17 cellular contexts compared by ENCODE assay signal in genomic region chr2:126449677-126450076, GRCh38.
DNase-seq lines count a peak whose midpoint lies in the region; ATAC-seq lines count a peak whose summit lies in the region.
"Had no signal": no experiment of that assay in that cellular context is flagged by ENCODE, and none has a peak within 500 bp of the region (broad histone marks: within the 10 kb centered on the region; RNA-seq: fewer than 3 reads in every experiment).

No MANE protein-coding gene starts in this region.

- no peak for DNase-seq in islet precursor cell
- no peak for DNase-seq in GM19238 (ENCODE audit: insufficient read length, low spot score)
- DNase-seq in cortex of kidney (lab: John Stamatoyannopoulos, UW), result no peak
- DNase-seq: activated CD4-positive, alpha-beta T cell treated with anti-CD3 and anti-CD28 coated beads, Interleukin-2, amount 50 U/mL, for 1 hour; effector CD8-positive, alpha-beta T cell; foreskin melanocyte; kidney; naive B cell; NCI-H1436; NCI-H510A; retina; stimulated activated CD4-positive, alpha-beta T cell treated with anti-CD3 and anti-CD28 coated beads, Interleukin-4, amount 100 ng/mL, for 4 hours had no signal

- ATAC-seq in GM18517 (IDR thresholded peaks at IDR 0.05; ENCODE audit: unreplicated experiment) (peak; percentile 88), GM21367 (IDR thresholded peaks at IDR 0.05; ENCODE audit: unreplicated experiment) (peak; percentile 90), HG02884 (IDR thresholded peaks at IDR 0.05; ENCODE audit: unreplicated experiment) (peak; percentile 95), HG03469 (IDR thresholded peaks at IDR 0.05; ENCODE audit: unreplicated experiment) (peak; percentile 99), HG03439 (IDR thresholded peaks at IDR 0.05; ENCODE audit: unreplicated experiment) (no peak)
